Comparison of ENCODE assay signal across 20 cellular contexts in genomic region chr6:57130784-57131183, GRCh38.
"Had no signal": no experiment of that assay in that cellular context is flagged by ENCODE, and none has a peak within 500 bp of the region (broad histone marks: within the 10 kb centered on the region; RNA-seq: fewer than 3 reads in every experiment).

No MANE protein-coding gene starts in this region.

- H3K27ac Mint-ChIP-seq: activated CD4-positive, alpha-beta memory T cell treated with anti-CD3 and anti-CD28 coated beads, Interleukin-2, amount 10 ng/mL, durations not matched to agents 7 days and 5 days; activated naive CD4-positive, alpha-beta T cell treated with anti-CD3 and anti-CD28 coated beads, Interleukin-2, amount 50 U/mL, for 72 hours; naive thymus-derived CD4-positive, alpha-beta T cell; WTC11 had no signal

- H3K4me3 Mint-ChIP-seq: activated CD4-positive, alpha-beta memory T cell treated with anti-CD3 and anti-CD28 coated beads, Interleukin-2, amount 10 ng/mL, durations not matched to agents 7 days and 5 days; activated T-cell treated with anti-CD3 and anti-CD28 coated beads, Interleukin-2, amount 50 U/mL, for 4 hours; naive thymus-derived CD4-positive, alpha-beta T cell; T-helper 17 cell; WTC11 had no signal

- H3K9me3 ChIP-seq: esophagus muscularis mucosa, gastrocnemius medialis, heart left ventricle, transverse colon had no signal

- H3K9me3 Mint-ChIP-seq: activated CD4-positive, alpha-beta memory T cell treated with anti-CD3 and anti-CD28 coated beads, Interleukin-2, amount 10 ng/mL, durations not matched to agents 7 days and 5 days; activated naive CD4-positive, alpha-beta T cell treated with anti-CD3 and anti-CD28 coated beads, Interleukin-2, amount 50 U/mL, for 72 hours; activated T-cell treated with anti-CD3 and anti-CD28 coated beads, Interleukin-2, amount 50 U/mL, for 4 hours; naive thymus-derived CD4-positive, alpha-beta T cell; WTC11 had no signal

- H3K27me3 Mint-ChIP-seq: activated CD4-positive, alpha-beta memory T cell treated with anti-CD3 and anti-CD28 coated beads, Interleukin-2, amount 10 ng/mL, durations not matched to agents 7 days and 5 days; naive thymus-derived CD4-positive, alpha-beta T cell; T-helper 17 cell had no signal

- H3K4me1 Mint-ChIP-seq: WTC11 had no signal

- DNase-seq: activated CD4-positive, alpha-beta memory T cell treated with anti-CD3 and anti-CD28 coated beads, Interleukin-2, amount 10 ng/mL, durations not matched to agents 7 days and 5 days; activated CD4-positive, alpha-beta T cell treated with anti-CD3 and anti-CD28 coated beads for 4 hours; activated effector memory CD4-positive, alpha-beta T cell treated with anti-CD3 and anti-CD28 coated beads, Interleukin-2, amount 50 U/mL, for 16 hours; activated T-cell treated with anti-CD3 and anti-CD28 coated beads, Interleukin-2, amount 50 U/mL, for 4 hours; amniotic stem cell; central memory CD4-positive, alpha-beta T cell; gastrocnemius medialis; heart left ventricle; naive thymus-derived CD4-positive, alpha-beta T cell; small intestine; stimulated activated CD4-positive, alpha-beta T cell treated with anti-CD3 and anti-CD28 coated beads, Interleukin-4, amount 100 ng/mL, for 4 hours; stimulated activated CD8-positive, alpha-beta memory T cell treated with anti-CD3 and anti-CD28 coated beads, Interleukin-4, amount 100 ng/mL, for 48 hours; stimulated activated naive CD4-positive, alpha-beta T cell treated with Interleukin-2 at 50 U/mL for 16 hours; substantia nigra; T-helper 17 cell; transverse colon had no signal

- ATAC-seq: activated naive CD4-positive, alpha-beta T cell treated with anti-CD3 and anti-CD28 coated beads, Interleukin-2, amount 50 U/mL, for 72 hours; activated T-cell treated with anti-CD3 and anti-CD28 coated beads, Interleukin-2, amount 50 U/mL, for 4 hours; gastrocnemius medialis; naive thymus-derived CD4-positive, alpha-beta T cell; T-helper 17 cell; WTC11 had no signal

- H3K27ac ChIP-seq: coronary artery, esophagus muscularis mucosa, gastrocnemius medialis, heart left ventricle, transverse colon had no signal

- H3K4me3 ChIP-seq: coronary artery, esophagus muscularis mucosa, gastrocnemius medialis, heart left ventricle, transverse colon had no signal

- H3K27me3 ChIP-seq: esophagus muscularis mucosa, gastrocnemius medialis, heart left ventricle, transverse colon had no signal
